In the genomic region with DNA sequence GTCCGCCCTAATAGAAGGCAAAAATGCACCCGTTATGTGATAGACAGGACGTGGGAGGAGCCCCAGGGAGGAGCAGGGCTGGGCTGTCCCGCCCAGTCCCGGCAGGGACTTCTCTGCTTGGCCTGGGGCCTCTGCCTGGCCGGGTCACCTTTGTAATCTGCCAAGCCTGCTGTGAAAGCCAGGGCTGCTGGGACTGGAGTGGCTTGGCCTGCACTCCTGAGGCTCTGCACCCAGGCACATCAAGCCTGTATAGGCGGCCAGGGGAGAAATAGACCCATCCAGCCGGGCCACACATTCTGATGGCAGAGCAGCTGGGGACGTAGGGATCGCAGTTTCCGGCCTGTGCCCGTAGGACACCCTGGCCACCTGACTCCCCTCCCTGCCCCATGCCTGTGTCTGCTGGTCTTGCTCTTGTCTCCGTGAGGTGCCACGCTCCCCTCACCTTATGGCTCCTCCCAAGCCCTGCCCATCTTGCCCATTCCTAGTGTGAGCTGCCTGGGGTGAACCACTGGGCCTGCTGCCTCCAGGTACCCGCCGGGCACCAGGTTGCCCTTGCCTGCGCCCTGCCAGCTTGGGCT, we compare ENCODE assay signal across 11 cellular contexts. TPM values are rescaled to one million over a fixed set of nuclear protein-coding genes. Genes with fewer than 3 reads are reported as not detected.
DNase-seq lines count a peak whose midpoint lies in the region; TF ChIP-seq lines count a peak whose summit lies in the region.
"Had no signal": no experiment of that assay in that cellular context is flagged by ENCODE, and none has a peak within 500 bp of the region (broad histone marks: within the 10 kb centered on the region; RNA-seq: fewer than 3 reads in every experiment).

No MANE protein-coding gene starts in this region.

- H3K4me3 ChIP-seq in esophagus muscularis mucosa (no peak overlapping the region), SJCRH30 (no peak overlapping the region)
- H3K4me3 ChIP-seq: GM12878 had no signal

- no peaks in the 10 kb centered on the region for H3K4me1 Mint-ChIP-seq in activated naive CD4-positive, alpha-beta T cell treated with anti-CD3 and anti-CD28 coated beads, Interleukin-2, amount 10 ng/mL, durations not matched to agents 7 days and 5 days
- H3K4me1 Mint-ChIP-seq in activated naive CD4-positive, alpha-beta T cell treated with anti-CD3 and anti-CD28 coated beads for 36 hours (ENCODE audit: low read depth), result no peaks in the 10 kb centered on the region

- H3K4me3 Mint-ChIP-seq in activated naive CD4-positive, alpha-beta T cell treated with anti-CD3 and anti-CD28 coated beads, Interleukin-2, amount 10 ng/mL, durations not matched to agents 7 days and 5 days, result no peak overlapping the region
- H3K4me3 Mint-ChIP-seq in activated naive CD4-positive, alpha-beta T cell treated with anti-CD3 and anti-CD28 coated beads for 36 hours, result no peak overlapping the region
- H3K4me3 Mint-ChIP-seq: H9 had no signal

- H3K27me3 ChIP-seq in esophagus muscularis mucosa, result no peaks in the 10 kb centered on the region
- no peaks in the 10 kb centered on the region for H3K27me3 ChIP-seq in SJCRH30

- H3K27ac Mint-ChIP-seq in activated naive CD4-positive, alpha-beta T cell treated with anti-CD3 and anti-CD28 coated beads, Interleukin-2, amount 10 ng/mL, durations not matched to agents 7 days and 5 days, result peak overlapping the region; percentile 42
- no peak overlapping the region for H3K27ac Mint-ChIP-seq in activated naive CD4-positive, alpha-beta T cell treated with anti-CD3 and anti-CD28 coated beads for 36 hours

- TF ChIP-seq CTCF in esophagus muscularis mucosa (IDR thresholded peaks at IDR 0.05), result no peak

- peaks cover 59% of the 10 kb centered on the region for H3K36me3 Mint-ChIP-seq in activated naive CD4-positive, alpha-beta T cell treated with anti-CD3 and anti-CD28 coated beads, Interleukin-2, amount 10 ng/mL, durations not matched to agents 7 days and 5 days
- H3K36me3 Mint-ChIP-seq in activated naive CD4-positive, alpha-beta T cell treated with anti-CD3 and anti-CD28 coated beads for 36 hours (ENCODE audit: low read depth), result peaks cover 22% of the 10 kb centered on the region

- no peaks in the 10 kb centered on the region for H3K9me3 ChIP-seq in esophagus muscularis mucosa
- no peaks in the 10 kb centered on the region for H3K9me3 ChIP-seq in SJCRH30 (replicated peaks)

- peak overlapping the region; percentile 57 to 75 (median 65) for H3K27ac ChIP-seq in esophagus muscularis mucosa (replicated peaks in 1 of 4)
- H3K27ac ChIP-seq in SJCRH30, result no peak overlapping the region

- no peaks in the 10 kb centered on the region for H3K27me3 Mint-ChIP-seq in activated naive CD4-positive, alpha-beta T cell treated with anti-CD3 and anti-CD28 coated beads, Interleukin-2, amount 10 ng/mL, durations not matched to agents 7 days and 5 days
- no peaks in the 10 kb centered on the region for H3K27me3 Mint-ChIP-seq in activated naive CD4-positive, alpha-beta T cell treated with anti-CD3 and anti-CD28 coated beads for 36 hours (ENCODE audit: low read depth)

- TF ChIP-seq POLR2A in esophagus muscularis mucosa (IDR thresholded peaks at IDR 0.05; ENCODE audit: low read depth), result no peak

- H3K36me3 ChIP-seq in esophagus muscularis mucosa, result peaks cover 87 to 100% (median 100%) of the 10 kb centered on the region in 4 donors
- peaks cover 77% of the 10 kb centered on the region for H3K36me3 ChIP-seq in SJCRH30

- H3K4me1 ChIP-seq in esophagus muscularis mucosa (peaks cover 16 to 31% (median 24%) of the 10 kb centered on the region in 4 donors), SJCRH30 (no peaks in the 10 kb centered on the region)

- DNase-seq in activated naive CD4-positive, alpha-beta T cell treated with anti-CD3 and anti-CD28 coated beads, Interleukin-2, amount 10 ng/mL, durations not matched to agents 7 days and 5 days, result no peak
- no peak for DNase-seq in activated naive CD4-positive, alpha-beta T cell treated with anti-CD3 and anti-CD28 coated beads for 36 hours
- DNase-seq in esophagus muscularis mucosa (ENCODE audit: extremely low spot score) (no peak), midbrain (lab: John Stamatoyannopoulos, UW) (peak; percentile 60), HuH-7.5 (ENCODE audit: low spot score) (no peak), GF-D8 (lab: John Stamatoyannopoulos, UW) (no peak), DMS79 treated with DMSO at 0.1 percent for 48 hours (lab: John Stamatoyannopoulos, UW) (no peak), SJCRH30 (no peak)
- DNase-seq: H9; stimulated activated naive CD4-positive, alpha-beta T cell had no signal

- TF ChIP-seq EP300 in esophagus muscularis mucosa (IDR thresholded peaks at IDR 0.05), result no peak

- CTCF ChIA-PET in activated naive CD4-positive, alpha-beta T cell treated with anti-CD3 and anti-CD28 coated beads, Interleukin-2, amount 10 ng/mL, durations not matched to agents 7 days and 5 days (lab: Charles Lee), result no interaction called here
- CTCF ChIA-PET in activated naive CD4-positive, alpha-beta T cell treated with anti-CD3 and anti-CD28 coated beads for 36 hours (lab: Charles Lee), result no interaction called here

- 66% methylated on average over 9 of the region's 17 CpGs for WGBS in esophagus muscularis mucosa

- no peaks in the 10 kb centered on the region for H3K9me3 Mint-ChIP-seq in activated naive CD4-positive, alpha-beta T cell treated with anti-CD3 and anti-CD28 coated beads, Interleukin-2, amount 10 ng/mL, durations not matched to agents 7 days and 5 days
- no peaks in the 10 kb centered on the region for H3K9me3 Mint-ChIP-seq in activated naive CD4-positive, alpha-beta T cell treated with anti-CD3 and anti-CD28 coated beads for 36 hours
- H3K9me3 Mint-ChIP-seq: H9 had no signal

- intact Hi-C loops in activated naive CD4-positive, alpha-beta T cell treated with anti-CD3 and anti-CD28 coated beads for 36 hours (cut with micrococcal nuclease), result no loop called here
- intact Hi-C loops in esophagus muscularis mucosa (cut with DNase I), result no loop called here

RNA-seq across cellular contexts. Expression of a gene that starts 28.1 kb away (rescaled TPM):
- total RNA-seq in activated naive CD4-positive, alpha-beta T cell treated with anti-CD3 and anti-CD28 coated beads for 36 hours, result 10 to 100 TPM; 32.4 to 32.8 TPM
- total RNA-seq in esophagus muscularis mucosa, result 10 to 100 TPM; 27.8 to 54.8 (median 39.2) TPM
- total RNA-seq in SJCRH30 (2014; rRNA removed; shearing (Covaris generic)), result 58.3 and 61.5 TPM in 2 replicates
